13 cellular contexts compared by ENCODE assay signal in genomic region chr12:118980407-118981014, GRCh38. TPM values are rescaled to one million over a fixed set of nuclear protein-coding genes. Genes with fewer than 3 reads are reported as not detected.
DNase-seq lines count a peak whose midpoint lies in the region; ATAC-seq, FAIRE-seq and TF ChIP-seq lines count a peak whose summit lies in the region.
"Had no signal": no experiment of that assay in that cellular context is flagged by ENCODE, and none has a peak within 500 bp of the region (broad histone marks: within the 10 kb centered on the region; RNA-seq: fewer than 3 reads in every experiment).

No MANE protein-coding gene starts in this region.

- WGBS in iPS DF 6.9 (ENCODE audit: insufficient coverage, insufficient read length) = no CpG with 5 or more reads among the region's 29 CpGs
- WGBS in lower leg skin, 2 donors = 0 to 1% methylated on average over 20 to 21 of the region's 29 CpGs

- peaks cover 68% of the 10 kb centered on the region for H3K27me3 ChIP-seq in cardiac muscle cell
- H3K27me3 ChIP-seq in iPS DF 6.9 (ENCODE audit: control insufficient read depth, insufficient read depth, low read length) = peaks cover 4% of the 10 kb centered on the region; the same call in 1 of the 2 replicates

- no peak for TF ChIP-seq CTCF in cardiac muscle cell (IDR thresholded peaks at IDR 0.05; ENCODE audit: low read depth, low read length)
- TF ChIP-seq CTCF in lower leg skin (IDR thresholded peaks at IDR 0.05) = no peak

- intact Hi-C loops in left cardiac atrium (cut with DNase I) (no loop called here), lower leg skin (cut with DNase I; ENCODE audit: low total_unique reads) (no loop called here)

- TF ChIP-seq POLR2A in lower leg skin (IDR thresholded peaks at IDR 0.05) = no peak

- H3K4me3 ChIP-seq in cardiac muscle cell = peak overlapping the region; percentile 38
- H3K4me3 ChIP-seq in iPS DF 6.9 (ENCODE audit: low read length) = peak overlapping the region; percentile 57; the same call in 1 of the 2 replicates
- no peak overlapping the region for H3K4me3 ChIP-seq in lower leg skin (ENCODE audit: low read depth, poor library complexity, severe bottlenecking)
- H3K4me3 ChIP-seq: transverse colon had no signal

- no peak overlapping the region for H3K27ac ChIP-seq in cardiac muscle cell
- H3K27ac ChIP-seq in iPS DF 6.9 (ENCODE audit: low read length) = no peak overlapping the region
- H3K27ac ChIP-seq: transverse colon had no signal

- DNase-seq in cardiac muscle cell (ENCODE audit: low read depth in 1 of 2, low spot score in 1 of 2) (peak in 1 of 2 donors; percentile 28), left cardiac atrium (no peak), NCI-H748 treated with DMSO at 0.1 percent for 48 hours (lab: John Stamatoyannopoulos, UW) (peak; percentile 42), iPS DF 6.9 (ENCODE audit: low read depth, low spot score) (no peak), urothelium cell line (ENCODE audit: low spot score) (peak; percentile 16), lower leg skin (ENCODE audit: low spot score in 2 of 2) (no peak), HuH-7.5 (ENCODE audit: low spot score) (no peak)
- DNase-seq: effector CD4-positive, alpha-beta T cell had no signal

- no peak for FAIRE-seq in urothelium cell line (lab: Jason Lieb, UNC)
- FAIRE-seq: small intestine, TTC549 had no signal

- no peaks in the 10 kb centered on the region for H3K9me3 ChIP-seq in cardiac muscle cell (ENCODE audit: low read depth)
- H3K9me3 ChIP-seq in iPS DF 6.9 (ENCODE audit: control insufficient read depth, insufficient read depth, low read length) = no peaks in the 10 kb centered on the region
- H3K9me3 ChIP-seq: transverse colon had no signal

- no peak for ATAC-seq in left cardiac atrium
- no peak for ATAC-seq in GM18498 (IDR thresholded peaks at IDR 0.05; ENCODE audit: unreplicated experiment)

- peaks cover 5% of the 10 kb centered on the region for H3K4me1 ChIP-seq in cardiac muscle cell (ENCODE audit: low read depth)
- no peaks in the 10 kb centered on the region for H3K4me1 ChIP-seq in iPS DF 6.9 (ENCODE audit: control insufficient read depth, insufficient read depth, low read length)

- H3K36me3 ChIP-seq in cardiac muscle cell (no peaks in the 10 kb centered on the region), iPS DF 6.9 (ENCODE audit: control insufficient read depth, insufficient read depth, low read length) (no peaks in the 10 kb centered on the region)
- H3K36me3 ChIP-seq: transverse colon had no signal

RNA-seq across cellular contexts. Expression of gene SRRM4, which starts 0.8 kb away (rescaled TPM):
- total RNA-seq in cardiac muscle cell = 0.14 and 0.21 TPM in 2 replicates
- 0.46 and 0.92 TPM in 2 replicates for polyA plus RNA-seq in cardiac muscle cell
- under 1 TPM; 0.13 to 0.21 TPM for total RNA-seq in left cardiac atrium
- under 1 TPM in 1 of 4 donors, not detected in 3; 0.03 TPM for total RNA-seq in lower leg skin
- total RNA-seq: Daoy had no signal

Comparison
In these comparisons a context has a peak if more than half of its experiments do, and no peak if none do; other contexts are left out.
1. DNase-seq: peak in NCI-H748 treated with DMSO at 0.1 percent for 48 hours (single experiment) and urothelium cell line (single experiment); none in left cardiac atrium (single experiment), iPS DF 6.9 (single experiment), lower leg skin (0 of 2) and HuH-7.5 (single experiment).